In genomic region chr2:101038455-101039255, GRCh38 we compare ENCODE assay signal across 9 cellular contexts. TPM values are rescaled to one million over a fixed set of nuclear protein-coding genes. Genes with fewer than 3 reads are reported as not detected.
DNase-seq lines count a peak whose midpoint lies in the region; ATAC-seq and TF ChIP-seq lines count a peak whose summit lies in the region.
"Had no signal": no experiment of that assay in that cellular context is flagged by ENCODE, and none has a peak within 500 bp of the region (broad histone marks: within the 10 kb centered on the region; RNA-seq: fewer than 3 reads in every experiment).

No MANE protein-coding gene starts in this region.

- no peaks in the 10 kb centered on the region for H3K9me3 ChIP-seq in BE2C
- H3K9me3 ChIP-seq in iPS-18a (ENCODE audit: control insufficient read depth, low read depth, low read length) = no peaks in the 10 kb centered on the region

- no peak for ATAC-seq in HG03097 (IDR thresholded peaks at IDR 0.05; ENCODE audit: low FRiP score, unreplicated experiment)
- ATAC-seq: stimulated activated effector memory CD8-positive, alpha-beta T cell treated with anti-CD3 and anti-CD28 coated beads, Interleukin-12 subunit alpha, Interleukin-12 subunit beta, amount 100 ng/mL, for 72 hours had no signal

- H3K4me3 ChIP-seq in BE2C (ENCODE audit: low read depth, low read length) = no peak overlapping the region
- H3K4me3 ChIP-seq in iPS-18a (ENCODE audit: low read length) = no peak overlapping the region

- peak overlapping the region; percentile 54 for H3K27ac ChIP-seq in iPS-18a (ENCODE audit: low read length)

- peak; percentile 57 for TF ChIP-seq CTCF in BE2C (IDR thresholded peaks at IDR 0.05; ENCODE audit: low read depth, low read length)

- H3K27me3 ChIP-seq in BE2C (no peaks in the 10 kb centered on the region), iPS-18a (ENCODE audit: control insufficient read depth, insufficient read depth, low read length) (no peaks in the 10 kb centered on the region)

- DNase-seq in BE2C (peak; percentile 15), H4 (ENCODE audit: low spot score) (peak; percentile 32), SW480 (ENCODE audit: low spot score) (peak; percentile 50), pons (ENCODE audit: low spot score) (no peak)
- DNase-seq in activated effector memory CD4-positive, alpha-beta T cell treated with Interleukin-2 at 50 U/mL for 16 hours = no peak
- no peak for DNase-seq in activated CD4-positive, CD25-positive, alpha-beta regulatory T cell (lab: John Stamatoyannopoulos, UW)

- H3K4me1 ChIP-seq in BE2C (peaks cover 13% of the 10 kb centered on the region), iPS-18a (ENCODE audit: control insufficient read depth, low read depth, low read length) (no peaks in the 10 kb centered on the region)

- H3K36me3 ChIP-seq in BE2C = peaks cover 10% of the 10 kb centered on the region
- peaks cover 7% of the 10 kb centered on the region for H3K36me3 ChIP-seq in iPS-18a (ENCODE audit: control insufficient read depth, low read depth, low read length)

- no peak overlapping the region for H3K9ac ChIP-seq in iPS-18a (ENCODE audit: low read length)

RNA-seq across cellular contexts. Expression of gene RPL31, which starts 36.6 kb away (rescaled TPM):
- polyA plus RNA-seq in BE2C (2012; ENCODE audit: insufficient read depth, insufficient read length, low read depth) = 925 TPM
- 1,787 and 1,821 TPM in 2 replicates for total RNA-seq in H4 (2014; rRNA removed; shearing (Covaris generic))

Comparison
In these comparisons a context has a peak if more than half of its experiments do, and no peak if none do; other contexts are left out.
1. DNase-seq: peak in BE2C (single experiment), H4 (single experiment) and SW480 (single experiment); none in activated effector memory CD4-positive, alpha-beta T cell treated with Interleukin-2 at 50 U/mL for 16 hours (single experiment), pons (single experiment) and activated CD4-positive, CD25-positive, alpha-beta regulatory T cell (0 of 4).